In genomic region chr10:83489161-83489560, GRCh38 we compare ENCODE assay signal across 11 cellular contexts.
"Had no signal": no experiment of that assay in that cellular context is flagged by ENCODE, and none has a peak within 500 bp of the region (broad histone marks: within the 10 kb centered on the region; RNA-seq: fewer than 3 reads in every experiment).

No MANE protein-coding gene starts in this region.

- H3K27ac ChIP-seq: GM23248 had no signal

- H2AFZ ChIP-seq: GM23248, GM23338 had no signal

- H3K36me3 ChIP-seq: HAP-1 had no signal

- H3K9me3 ChIP-seq: HAP-1 had no signal

- DNase-seq: GM23248, GOT3, H7, H9, HCEC 1CT, HFFc6 had no signal

- H3K4me1 ChIP-seq: HAP-1 had no signal

- ATAC-seq: GM23338, HCT116 had no signal

- FAIRE-seq: H1, H54 had no signal

- H3K9ac ChIP-seq: GM23248 had no signal

- H3K4me2 ChIP-seq: GM23338 had no signal

- H3K4me3 ChIP-seq: GM23248, GM23338, HAP-1 had no signal
